In genomic region chr20:57647006-57647932, GRCh38 we compare ENCODE assay signal across 19 cellular contexts. TPM values are rescaled to one million over a fixed set of nuclear protein-coding genes. Genes with fewer than 3 reads are reported as not detected.
DNase-seq lines count a peak whose midpoint lies in the region; ATAC-seq and TF ChIP-seq lines count a peak whose summit lies in the region.
"Had no signal": no experiment of that assay in that cellular context is flagged by ENCODE, and none has a peak within 500 bp of the region (broad histone marks: within the 10 kb centered on the region; RNA-seq: fewer than 3 reads in every experiment).

No MANE protein-coding gene starts in this region.

- in situ Hi-C loops in Panc1 (cut with HindIII; ENCODE audit: low pct_unique_long_range_greater_than_20kb, low sequenced_read_pairs) = loop anchor here (25.0 kb wide), 1 partner anchor 540 kb away; no protein-coding TSS in a partner anchor
- in situ Hi-C loops in brain microvascular endothelial cell (cut with HindIII; ENCODE audit: low pct_ligation_motif_present, low sequenced_read_pairs) = no loop called here

- ATAC-seq in Panc1 (peak; percentile 39; the same call in 1 of the 2 replicates), left lobe of liver (no peak), GM19324 (IDR thresholded peaks at IDR 0.05; ENCODE audit: low FRiP score, unreplicated experiment) (no peak)
- ATAC-seq: GM12878 had no signal

- TF ChIP-seq CTCF in Panc1 (IDR thresholded peaks at IDR 0.05) (no peak), spleen (IDR thresholded peaks at IDR 0.05 in 8 of 11, conservative IDR thresholded peaks at IDR 0.05 in 3 of 11) (no peak), brain microvascular endothelial cell (IDR thresholded peaks at IDR 0.05; ENCODE audit: low read depth, low read length, missing control alignments) (no peak)

- H3K36me3 ChIP-seq in Panc1 (ENCODE audit: control insufficient read depth, insufficient read depth, low read length) (peaks cover 5% of the 10 kb centered on the region), spleen (peaks cover 0 to 25% (median 10%) of the 10 kb centered on the region in 6 donors), brain microvascular endothelial cell (replicated peaks) (peaks cover 15% of the 10 kb centered on the region)
- H3K36me3 ChIP-seq: HAP-1 had no signal

- H3K27ac ChIP-seq in Panc1 (ENCODE audit: low read length) (no peak overlapping the region), spleen (no peak overlapping the region), brain microvascular endothelial cell (no peak overlapping the region)

- H3K4me1 ChIP-seq in Panc1 (ENCODE audit: control insufficient read depth, insufficient read depth, low read length) (no peaks in the 10 kb centered on the region), spleen (no peaks in the 10 kb centered on the region)
- H3K4me1 ChIP-seq: HAP-1 had no signal

- no peak for TF ChIP-seq POLR2A in spleen (IDR thresholded peaks at IDR 0.05)

- intact Hi-C loops in Panc1 (cut with micrococcal nuclease; ENCODE audit: unreplicated experiment) = no loop called here
- intact Hi-C loops in spleen (cut with DNase I; ENCODE audit: low total_unique reads) = no loop called here

- no peaks in the 10 kb centered on the region for H3K9me3 ChIP-seq in Panc1 (ENCODE audit: control insufficient read depth, insufficient read depth, low read depth, low read length)
- peaks cover 0 to 32% (median 21%) of the 10 kb centered on the region in 8 donors for H3K9me3 ChIP-seq in spleen
- H3K9me3 ChIP-seq: HAP-1 had no signal

- H3K27me3 ChIP-seq in Panc1 (ENCODE audit: control insufficient read depth, insufficient read depth, low read length) (no peaks in the 10 kb centered on the region), spleen (replicated peaks in 1 of 7) (no peaks in the 10 kb centered on the region), brain microvascular endothelial cell (replicated peaks) (no peaks in the 10 kb centered on the region)

- H3K4me3 ChIP-seq in Panc1 (ENCODE audit: low read depth in 2 of 2, low read length in 2 of 2) = no peak overlapping the region
- H3K4me3 ChIP-seq in spleen = no peak overlapping the region
- H3K4me3 ChIP-seq in brain microvascular endothelial cell (ENCODE audit: low read depth, low read length) = no peak overlapping the region
- H3K4me3 ChIP-seq: GM12878, HAP-1 had no signal

- WGBS in spleen, 5 donors = 78 to 88% (median 79%) methylated on average over 10 to 12 of the region's 12 CpGs

- DNase-seq in activated effector memory CD4-positive, alpha-beta T cell treated with anti-CD3 and anti-CD28 coated beads, Interleukin-2, amount 50 U/mL, for 16 hours = peak; percentile 43
- DNase-seq in activated effector memory CD4-positive, alpha-beta T cell treated with Interleukin-2 at 50 U/mL for 16 hours = no peak
- DNase-seq in Panc1 (ENCODE audit: low read depth, low spot score) = no peak
- peak; percentile 26 for DNase-seq in left lobe of liver (ENCODE audit: low spot score)
- DNase-seq in spleen = peak; percentile 49
- DNase-seq in stimulated activated naive CD4-positive, alpha-beta T cell treated with Interleukin-2 at 50 U/mL for 16 hours (lab: John Stamatoyannopoulos, UW) = no peak
- no peak for DNase-seq in brain microvascular endothelial cell
- DNase-seq: ACHN; CD4-positive, CD25-positive, alpha-beta regulatory T cell; DMS79; IMR-90; Kasumi-1; NCI-H2029; NCI-H2171 treated with DMSO at 0.1 percent for 48 hours had no signal

- BruUV-seq in Panc1 (replicated peaks; lab: Mats Ljungman, UMichigan) = no TSS peak

- POLR2A ChIA-PET in Panc1 (lab: Charles Lee) = no interaction called here

- CTCF ChIA-PET in Panc1 (lab: Charles Lee) = no interaction called here

RNA-seq across cellular contexts. Expression of gene ZBP1, which starts 27.0 kb away (rescaled TPM):
- total RNA-seq in Panc1 (2021; ENCODE audit: unreplicated experiment) (not detected), left lobe of liver (0.08 TPM), spleen (10 to 100 TPM; 11.7 to 28.4 (median 20.9) TPM)
- not detected for polyA plus RNA-seq in Panc1 (2012; ENCODE audit: insufficient read length)
- polyA plus RNA-seq in spleen = 10 to 100 TPM in 1 of 3 donors, 1 to 10 TPM in 2; 8.6 to 11.2 (median 9.8) TPM
- total RNA-seq: G401, IMR-90, NCI-H460 had no signal
- polyA plus RNA-seq: IMR-90 had no signal

Comparison
In these comparisons a context has a peak if more than half of its experiments do, and no peak if none do; other contexts are left out.
1. DNase-seq: peak in activated effector memory CD4-positive, alpha-beta T cell treated with anti-CD3 and anti-CD28 coated beads, Interleukin-2, amount 50 U/mL, for 16 hours (single experiment), left lobe of liver (single experiment) and spleen (single experiment); none in activated effector memory CD4-positive, alpha-beta T cell treated with Interleukin-2 at 50 U/mL for 16 hours (single experiment), Panc1 (single experiment), stimulated activated naive CD4-positive, alpha-beta T cell treated with Interleukin-2 at 50 U/mL for 16 hours (single experiment) and brain microvascular endothelial cell (single experiment).
2. RNA of gene ZBP1, which starts 27.0 kb away (total RNA-seq): 11.7 to 28.4 TPM in spleen; 0.08 TPM in left lobe of liver (single experiment) and not detected in Panc1 (single experiment); every median in the first group is over 10 times any median in the second.